In the genomic region with DNA sequence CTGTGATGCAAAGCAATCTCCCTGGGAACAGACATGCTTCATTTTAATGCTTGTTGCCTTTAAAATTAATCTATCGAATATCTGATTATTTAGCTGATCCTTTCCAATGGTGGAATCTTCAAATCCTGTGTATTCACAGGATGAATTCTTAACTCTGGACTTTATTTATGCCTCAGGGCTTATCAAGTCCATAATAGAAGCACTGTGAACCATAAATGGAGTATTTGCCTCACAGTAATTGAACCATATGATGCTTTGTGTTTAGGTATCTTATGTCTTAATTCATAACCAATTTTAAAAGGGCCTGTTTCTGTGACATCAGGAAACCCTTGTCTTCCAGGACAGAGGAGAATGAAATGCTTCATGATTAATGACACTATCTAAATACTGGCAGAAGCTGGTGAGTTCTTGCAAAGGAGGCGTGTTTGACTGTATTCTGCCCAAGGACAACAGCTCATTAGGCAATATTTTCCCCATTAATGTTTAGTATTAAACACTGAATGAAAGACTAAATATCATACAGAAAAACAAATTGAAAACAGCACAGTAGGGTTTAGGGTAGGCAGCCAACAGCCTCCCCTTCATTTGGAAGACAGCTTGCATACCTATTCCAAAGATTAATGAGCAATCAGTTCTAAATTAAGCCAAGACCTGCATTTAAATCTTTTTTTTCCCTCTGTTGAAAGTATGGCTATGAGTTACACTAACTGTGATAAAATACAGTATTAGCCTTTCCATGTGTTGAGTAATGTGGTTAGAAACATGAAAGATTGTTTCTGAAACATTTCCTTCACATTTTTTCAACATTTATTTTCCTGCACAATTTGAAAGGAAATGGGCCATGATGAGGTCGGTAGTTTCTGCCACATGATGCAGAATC, we compare ENCODE assay signal across 2 cellular contexts.
A peak's percentile ranks its signal among the peaks of the same experiment; 100 is the strongest.
TF ChIP-seq lines count a peak whose summit lies in the region.

No MANE protein-coding gene starts in this region.

TF ChIP-seq in SK-N-SH, 30 proteins besides CTCF, POLR2A, EP300 and RAD21 (continued from another document):
- TF ChIP-seq RCOR1 (IDR thresholded peaks at IDR 0.05; ENCODE audit: low read length) (peak; percentile 35), EZH2phosphoT487 (IDR thresholded peaks at IDR 0.05; ENCODE audit: borderline replicate concordance, low read depth) (no peak), FOXJ3 (CRISPR knock-in tag; IDR thresholded peaks at IDR 0.05) (peak; percentile 77; the same call in 1 of the 2 replicates), GATA2 (CRISPR knock-in tag; IDR thresholded peaks at IDR 0.05) (peak; percentile 40; the same call in 1 of the 2 replicates), MEF2A (IDR thresholded peaks at IDR 0.05; ENCODE audit: borderline replicate concordance, low read depth) (no peak), POLR2AphosphoS5 (IDR thresholded peaks at IDR 0.05; ENCODE audit: low read depth, low read length) (no peak), MXI1 (IDR thresholded peaks at IDR 0.05; ENCODE audit: low read depth, low read length) (no peak)
- TF ChIP-seq, protein P1, sequence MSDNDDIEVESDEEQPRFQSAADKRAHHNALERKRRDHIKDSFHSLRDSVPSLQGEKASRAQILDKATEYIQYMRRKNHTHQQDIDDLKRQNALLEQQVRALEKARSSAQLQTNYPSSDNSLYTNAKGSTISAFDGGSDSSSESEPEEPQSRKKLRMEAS (IDR thresholded peaks at IDR 0.05; ENCODE audit: low read depth), result no peak

TF ChIP-seq in HepG2, 621 proteins besides CTCF, POLR2A, EP300 and RAD21:
- TF ChIP-seq ZNF557 (CRISPR knock-in tag; IDR thresholded peaks at IDR 0.05) (no peak), ZSCAN20 (CRISPR knock-in tag; IDR thresholded peaks at IDR 0.05; ENCODE audit: borderline replicate concordance) (no peak), NCOA1 (CRISPR knock-in tag; IDR thresholded peaks at IDR 0.05) (no peak), HHEX (CRISPR knock-in tag; IDR thresholded peaks at IDR 0.05) (no peak), ZNF775 (CRISPR knock-in tag; IDR thresholded peaks at IDR 0.05; ENCODE audit: borderline replicate concordance) (no peak), ZNF205 (CRISPR knock-in tag; IDR thresholded peaks at IDR 0.05) (no peak), ZNF276 (CRISPR knock-in tag; IDR thresholded peaks at IDR 0.05; ENCODE audit: low read depth) (no peak), YEATS2 (CRISPR knock-in tag; IDR thresholded peaks at IDR 0.05; ENCODE audit: borderline replicate concordance) (no peak), ZNF773 (CRISPR knock-in tag; IDR thresholded peaks at IDR 0.05; ENCODE audit: borderline replicate concordance) (no peak), CCDC6 (CRISPR knock-in tag; IDR thresholded peaks at IDR 0.05) (no peak), NFATC3 (CRISPR knock-in tag; IDR thresholded peaks at IDR 0.05) (no peak), CENPT (CRISPR knock-in tag; IDR thresholded peaks at IDR 0.05; ENCODE audit: low read depth) (no peak), TEAD3 (CRISPR knock-in tag; optimal IDR thresholded peaks at IDR 0.05; ENCODE audit: borderline replicate concordance) (no peak), ISL2 (CRISPR knock-in tag; IDR thresholded peaks at IDR 0.05) (no peak), HOXA5 (CRISPR knock-in tag; IDR thresholded peaks at IDR 0.05) (no peak), ZMYM3 (CRISPR knock-in tag; IDR thresholded peaks at IDR 0.05) (no peak), SSRP1 (CRISPR knock-in tag; IDR thresholded peaks at IDR 0.05) (no peak), ZNF674 (CRISPR knock-in tag; IDR thresholded peaks at IDR 0.05; ENCODE audit: low read depth) (no peak)
